ENCODE assay signal across 9 cellular contexts in the genomic region with DNA sequence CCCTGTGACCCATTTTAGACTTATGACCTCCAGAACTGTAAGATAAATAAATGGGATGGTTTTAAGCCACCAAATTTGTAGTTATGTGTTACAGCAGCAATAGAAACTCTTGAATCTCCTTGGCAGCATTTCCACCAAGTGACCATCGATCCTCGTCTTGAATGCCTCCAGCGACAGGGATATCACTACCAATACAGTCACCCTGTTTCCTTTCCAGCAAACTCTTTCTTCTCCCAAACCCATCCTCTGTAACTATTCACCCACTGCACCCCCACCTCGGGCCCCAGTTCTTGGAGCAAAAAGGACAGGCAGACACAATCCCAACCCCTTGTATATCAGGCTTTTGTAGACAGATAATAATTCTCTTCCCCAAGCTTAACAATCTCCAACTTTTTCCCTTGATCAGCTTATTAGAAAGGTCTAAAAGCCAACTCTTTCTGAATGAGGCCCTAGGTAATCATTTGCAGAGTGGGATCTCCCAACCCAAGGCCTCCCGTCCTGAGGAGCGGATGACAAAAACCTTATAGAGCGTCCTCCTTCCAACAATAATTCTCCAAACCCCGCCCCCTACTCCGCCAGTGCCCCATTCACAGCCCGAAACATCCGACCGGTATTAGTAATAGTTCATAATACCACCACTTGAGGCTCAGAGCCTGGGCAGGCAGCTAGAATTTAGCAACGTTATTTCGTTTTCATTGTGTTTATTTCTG. TPM values are rescaled to one million over a fixed set of nuclear protein-coding genes. Genes with fewer than 3 reads are reported as not detected.
DNase-seq lines count a peak whose midpoint lies in the region; ATAC-seq, FAIRE-seq and TF ChIP-seq lines count a peak whose summit lies in the region.
"Had no signal": no experiment of that assay in that cellular context is flagged by ENCODE, and none has a peak within 500 bp of the region (broad histone marks: within the 10 kb centered on the region; RNA-seq: fewer than 3 reads in every experiment).

No MANE protein-coding gene starts in this region.

- H3K4me3 ChIP-seq in hepatocyte (peak overlapping the region; percentile 9), skin epidermis (peak overlapping the region; percentile 24 to 41 (median 34))

- CTCF ChIA-PET in activated CD4-positive, alpha-beta memory T cell treated with anti-CD3 and anti-CD28 coated beads for 36 hours (lab: Charles Lee) = interaction anchor here (2.1 to 8.6 kb wide), 6 partner anchors 9 to 219 kb away, joined by 8 to 210 read pairs (median 19); partner anchors contain the start of gene POLR2C
- CTCF ChIA-PET in activated CD4-positive, alpha-beta memory T cell treated with anti-CD3 and anti-CD28 coated beads, Interleukin-2, amount 10 ng/mL, durations not matched to agents 7 days and 5 days (lab: Charles Lee) = interaction anchor here (0.9 to 9.8 kb wide), 7 partner anchors 11 to 241 kb away, joined by 3 to 160 read pairs (median 4); no protein-coding TSS in a partner anchor
- CTCF ChIA-PET in WTC11 (lab: Charles Lee) = interaction anchor here (1.3 to 10.4 kb wide), 9 partner anchors 34 to 220 kb away, joined by 3 to 259 read pairs (median 9); partner anchors contain the start of genes ARL2BP, CIAPIN1, COQ9 and CPNE2

- peak; percentile 51 for DNase-seq in activated CD4-positive, alpha-beta memory T cell treated with anti-CD3 and anti-CD28 coated beads for 36 hours
- DNase-seq in activated CD4-positive, alpha-beta memory T cell treated with anti-CD3 and anti-CD28 coated beads, Interleukin-2, amount 10 ng/mL, durations not matched to agents 7 days and 5 days = no peak
- DNase-seq in H54 (ENCODE audit: insufficient read length, low spot score) (peak; percentile 40), LoVo (ENCODE audit: low spot score) (peak; percentile 73), WTC11 (ENCODE audit: low spot score) (peak; percentile 50), hepatocyte (ENCODE audit: low spot score) (peak; percentile 89), immature natural killer cell (no peak)

- H3K79me2 ChIP-seq in hepatocyte = no peaks in the 10 kb centered on the region

- H3K27me3 ChIP-seq in hepatocyte = no peaks in the 10 kb centered on the region

- 21% methylated on average over 14 of the region's 14 CpGs for WGBS in hepatocyte (ENCODE audit: low lambda C conversion rate, missing lambda C conversion rate)

- H3K4me3 Mint-ChIP-seq in activated CD4-positive, alpha-beta memory T cell treated with anti-CD3 and anti-CD28 coated beads for 36 hours = no peak overlapping the region
- no peak overlapping the region for H3K4me3 Mint-ChIP-seq in activated CD4-positive, alpha-beta memory T cell treated with anti-CD3 and anti-CD28 coated beads, Interleukin-2, amount 10 ng/mL, durations not matched to agents 7 days and 5 days
- no peak overlapping the region for H3K4me3 Mint-ChIP-seq in WTC11
- no peak overlapping the region for H3K4me3 Mint-ChIP-seq in immature natural killer cell

- peak; percentile 6 for ATAC-seq in WTC11

- no peaks in the 10 kb centered on the region for H3K36me3 Mint-ChIP-seq in activated CD4-positive, alpha-beta memory T cell treated with anti-CD3 and anti-CD28 coated beads for 36 hours
- H3K36me3 Mint-ChIP-seq in activated CD4-positive, alpha-beta memory T cell treated with anti-CD3 and anti-CD28 coated beads, Interleukin-2, amount 10 ng/mL, durations not matched to agents 7 days and 5 days (ENCODE audit: low read depth) = no peaks in the 10 kb centered on the region
- H3K36me3 Mint-ChIP-seq in WTC11 (no peaks in the 10 kb centered on the region), immature natural killer cell (no peaks in the 10 kb centered on the region)

- no peak for TF ChIP-seq CTCF in WTC11 (IDR thresholded peaks at IDR 0.05)
- TF ChIP-seq CTCF in hepatocyte (IDR thresholded peaks at IDR 0.05; ENCODE audit: poor library complexity) = no peak

- H3K27ac Mint-ChIP-seq in activated CD4-positive, alpha-beta memory T cell treated with anti-CD3 and anti-CD28 coated beads for 36 hours = no peak overlapping the region
- no peak overlapping the region for H3K27ac Mint-ChIP-seq in activated CD4-positive, alpha-beta memory T cell treated with anti-CD3 and anti-CD28 coated beads, Interleukin-2, amount 10 ng/mL, durations not matched to agents 7 days and 5 days
- no peak overlapping the region for H3K27ac Mint-ChIP-seq in WTC11
- peak overlapping the region in 1 of 6 donors; percentile 8 for H3K27ac Mint-ChIP-seq in immature natural killer cell

- H3K9me2 ChIP-seq in hepatocyte (replicated peaks; ENCODE audit: insufficient read depth) = no peaks in the 10 kb centered on the region

- no peak for FAIRE-seq in H54 (lab: Jason Lieb, UNC)

- peaks cover 8% of the 10 kb centered on the region for H3K4me1 ChIP-seq in hepatocyte (ENCODE audit: insufficient read depth)

- no peaks in the 10 kb centered on the region for H4K20me1 ChIP-seq in hepatocyte (ENCODE audit: insufficient read depth, poor library complexity, severe bottlenecking)

- peak overlapping the region; percentile 37 for H2AFZ ChIP-seq in hepatocyte

- TF ChIP-seq POLR2A in H54 (IDR thresholded peaks at IDR 0.05; ENCODE audit: low read depth, low read length) = no peak

- intact Hi-C loops in activated CD4-positive, alpha-beta memory T cell treated with anti-CD3 and anti-CD28 coated beads for 36 hours (cut with micrococcal nuclease) = loop anchor here (5.0 kb wide), 1 partner anchor 217 kb away; no protein-coding TSS in a partner anchor

- H3K27me3 Mint-ChIP-seq in activated CD4-positive, alpha-beta memory T cell treated with anti-CD3 and anti-CD28 coated beads for 36 hours = no peaks in the 10 kb centered on the region
- no peaks in the 10 kb centered on the region for H3K27me3 Mint-ChIP-seq in activated CD4-positive, alpha-beta memory T cell treated with anti-CD3 and anti-CD28 coated beads, Interleukin-2, amount 10 ng/mL, durations not matched to agents 7 days and 5 days
- H3K27me3 Mint-ChIP-seq in WTC11 (ENCODE audit: low read depth) (peaks cover 13% of the 10 kb centered on the region), immature natural killer cell (ENCODE audit: low read depth in 3 of 3) (peaks cover 0 to 3% (median 1%) of the 10 kb centered on the region in 3 donors)

- no peaks in the 10 kb centered on the region for H3K9me3 Mint-ChIP-seq in activated CD4-positive, alpha-beta memory T cell treated with anti-CD3 and anti-CD28 coated beads for 36 hours
- no peaks in the 10 kb centered on the region for H3K9me3 Mint-ChIP-seq in activated CD4-positive, alpha-beta memory T cell treated with anti-CD3 and anti-CD28 coated beads, Interleukin-2, amount 10 ng/mL, durations not matched to agents 7 days and 5 days
- no peaks in the 10 kb centered on the region for H3K9me3 Mint-ChIP-seq in WTC11
- H3K9me3 Mint-ChIP-seq in immature natural killer cell = no peaks in the 10 kb centered on the region

- H3K27ac ChIP-seq in hepatocyte = peak overlapping the region; percentile 79
- peak overlapping the region in 19 of 21 experiments; percentile 33 to 83 (median 67) for H3K27ac ChIP-seq in skin epidermis

- no peaks in the 10 kb centered on the region for H3K36me3 ChIP-seq in hepatocyte (replicated peaks; ENCODE audit: insufficient read depth, low read depth)

- H3K4me2 ChIP-seq in hepatocyte = peak overlapping the region; percentile 69

- POLR2A ChIA-PET in activated CD4-positive, alpha-beta memory T cell treated with anti-CD3 and anti-CD28 coated beads for 36 hours (lab: Charles Lee) = interaction anchor here (1.0 to 1.8 kb wide), 2 partner anchors 148 to 288 kb away, joined by 3 to 6 read pairs; partner anchors contain the start of genes CIAPIN1 and COQ9
- POLR2A ChIA-PET in activated CD4-positive, alpha-beta memory T cell treated with anti-CD3 and anti-CD28 coated beads, Interleukin-2, amount 10 ng/mL, durations not matched to agents 7 days and 5 days (lab: Charles Lee) = interaction anchor here (0.6 to 2.1 kb wide), 13 partner anchors 10 to 367 kb away, joined by 3 to 10 read pairs (median 3); partner anchors contain the start of genes ARL2BP, CIAPIN1, HERPUD1 and PSME3IP1
- POLR2A ChIA-PET in WTC11 (lab: Charles Lee) = interaction anchor here (0.7 to 1.1 kb wide), 2 partner anchors 9 to 54 kb away, joined by 3 to 5 read pairs; no protein-coding TSS in a partner anchor

- no peaks in the 10 kb centered on the region for H3K9me3 ChIP-seq in hepatocyte (ENCODE audit: low read depth)

- peaks cover 7% of the 10 kb centered on the region for H3K4me1 Mint-ChIP-seq in activated CD4-positive, alpha-beta memory T cell treated with anti-CD3 and anti-CD28 coated beads for 36 hours (ENCODE audit: low read depth)
- peaks cover 22% of the 10 kb centered on the region for H3K4me1 Mint-ChIP-seq in activated CD4-positive, alpha-beta memory T cell treated with anti-CD3 and anti-CD28 coated beads, Interleukin-2, amount 10 ng/mL, durations not matched to agents 7 days and 5 days
- H3K4me1 Mint-ChIP-seq in WTC11 = peaks cover 16% of the 10 kb centered on the region
- H3K4me1 Mint-ChIP-seq in immature natural killer cell = peaks cover 3 to 16% of the 10 kb centered on the region in 2 donors

TF ChIP-seq in WTC11, 78 proteins besides CTCF, POLR2A, EP300 and RAD21 (continues in another document):
- TF ChIP-seq ZNF219 (CRISPR knock-in tag; IDR thresholded peaks at IDR 0.05; ENCODE audit: borderline replicate concordance) (no peak), ZNF317 (CRISPR knock-in tag; IDR thresholded peaks at IDR 0.05; ENCODE audit: borderline replicate concordance, low read depth) (no peak)

RNA-seq across cellular contexts. Expression of gene PLLP, which starts 14.7 kb away (rescaled TPM):
- total RNA-seq in activated CD4-positive, alpha-beta memory T cell treated with anti-CD3 and anti-CD28 coated beads for 36 hours = not detected
- under 1 TPM in 1 of 2 experiments, not detected in 1; 0.18 TPM for total RNA-seq in activated CD4-positive, alpha-beta memory T cell treated with anti-CD3 and anti-CD28 coated beads, Interleukin-2, amount 10 ng/mL, durations not matched to agents 7 days and 5 days
- 2.8 to 3.4 TPM (median 3.2 TPM) in 3 replicates for total RNA-seq in WTC11 (2021)
- 42.3 and 49.5 TPM in 2 replicates for total RNA-seq in hepatocyte
- polyA plus RNA-seq in hepatocyte = 31.0 and 38.7 TPM in 2 replicates
- polyA plus RNA-seq in immature natural killer cell = under 1 TPM; 0.21 to 0.57 (median 0.33) TPM

RNA-seq across cellular contexts. Expression of gene ARL2BP, which starts 54.1 kb away (rescaled TPM):
- 10 to 100 TPM; 16.4 to 16.9 TPM for total RNA-seq in activated CD4-positive, alpha-beta memory T cell treated with anti-CD3 and anti-CD28 coated beads for 36 hours
- 10 to 100 TPM; 32.8 to 32.9 TPM for total RNA-seq in activated CD4-positive, alpha-beta memory T cell treated with anti-CD3 and anti-CD28 coated beads, Interleukin-2, amount 10 ng/mL, durations not matched to agents 7 days and 5 days
- 10.6 to 12.4 TPM (median 12.3 TPM) in 3 replicates for total RNA-seq in WTC11 (2021)
- 92.6 and 105 TPM in 2 replicates for total RNA-seq in hepatocyte
- 102 and 104 TPM in 2 replicates for polyA plus RNA-seq in hepatocyte
- 100 to 1,000 TPM; 130 to 221 (median 136) TPM for polyA plus RNA-seq in immature natural killer cell

RNA-seq across cellular contexts. Expression of gene CCL22, which starts 59.4 kb away (rescaled TPM):
- total RNA-seq in activated CD4-positive, alpha-beta memory T cell treated with anti-CD3 and anti-CD28 coated beads for 36 hours = 1 to 10 TPM; 1.5 to 1.7 TPM
- total RNA-seq in activated CD4-positive, alpha-beta memory T cell treated with anti-CD3 and anti-CD28 coated beads, Interleukin-2, amount 10 ng/mL, durations not matched to agents 7 days and 5 days = under 1 TPM in 1 of 2 experiments, not detected in 1; 0.10 TPM
- 0.35 to 0.60 TPM (median 0.44 TPM) in 3 replicates for total RNA-seq in WTC11 (2021)
- total RNA-seq in hepatocyte = 0.13 TPM in 1 of 2 replicates, not detected in the other
- polyA plus RNA-seq in hepatocyte = not detected in 2 replicates
- not detected for polyA plus RNA-seq in immature natural killer cell
- total RNA-seq: glomerular endothelial cell had no signal

Comparison
In these comparisons a context has a peak if more than half of its experiments do, and no peak if none do; other contexts are left out.
1. DNase-seq: peak in activated CD4-positive, alpha-beta memory T cell treated with anti-CD3 and anti-CD28 coated beads for 36 hours (single experiment), H54 (single experiment), LoVo (single experiment), WTC11 (single experiment) and hepatocyte (single experiment); none in activated CD4-positive, alpha-beta memory T cell treated with anti-CD3 and anti-CD28 coated beads, Interleukin-2, amount 10 ng/mL, durations not matched to agents 7 days and 5 days (single experiment) and immature natural killer cell (0 of 3).